In genomic region chr17:2692781-2693135, GRCh38 we compare ENCODE assay signal across 13 cellular contexts. TPM values are rescaled to one million over a fixed set of nuclear protein-coding genes. Genes with fewer than 3 reads are reported as not detected.
"Had no signal": no experiment of that assay in that cellular context is flagged by ENCODE, and none has a peak within 500 bp of the region (broad histone marks: within the 10 kb centered on the region; RNA-seq: fewer than 3 reads in every experiment).

No MANE protein-coding gene starts in this region.

- H3K4me1 ChIP-seq: colonic mucosa had no signal

- H3K27me3 ChIP-seq: colonic mucosa, gastrocnemius medialis, hepatocyte, tibial nerve had no signal

- H3K9me3 ChIP-seq: colonic mucosa, gastrocnemius medialis, tibial nerve had no signal

- ATAC-seq: gastrocnemius medialis had no signal

- H3K27ac ChIP-seq: colonic mucosa, epithelial cell of prostate, hepatocyte, skin epidermis, tibial nerve had no signal

- H3K27ac Mint-ChIP-seq: T-helper 1 cell treated with Interleukin-12 subunit alpha and Interleukin-12 subunit beta and Interleukin-4 antibody, amounts not matched to agents 30 μg/mL and 1 μg/mL, for 36 hours; WTC11 had no signal

- H3K9me3 Mint-ChIP-seq: T-helper 1 cell treated with Interleukin-12 subunit alpha and Interleukin-12 subunit beta and Interleukin-4 antibody, amounts not matched to agents 30 μg/mL and 1 μg/mL, for 36 hours; WTC11 had no signal

- H3K4me3 ChIP-seq: colonic mucosa, gastrocnemius medialis, hepatocyte, skin epidermis, tibial nerve had no signal

- DNase-seq: activated CD4-positive, alpha-beta T cell treated with anti-CD3 and anti-CD28 coated beads, Interleukin-2, amount 50 U/mL, for 1 hour; kidney glomerular epithelial cell; stimulated activated CD4-positive, alpha-beta T cell treated with anti-CD3 and anti-CD28 coated beads, Interleukin-4, amount 100 ng/mL, for 4 hours had no signal

- H3K4me3 Mint-ChIP-seq: T-helper 1 cell treated with Interleukin-12 subunit alpha and Interleukin-12 subunit beta and Interleukin-4 antibody, amounts not matched to agents 30 μg/mL and 1 μg/mL, for 36 hours; WTC11 had no signal

RNA-seq across cellular contexts. Expression of gene CCDC92B, which starts 56.7 kb away (rescaled TPM):
- total RNA-seq: gastrocnemius medialis, hepatocyte, liver, myocyte had no signal
- polyA plus RNA-seq: liver had no signal
